In the genomic region with DNA sequence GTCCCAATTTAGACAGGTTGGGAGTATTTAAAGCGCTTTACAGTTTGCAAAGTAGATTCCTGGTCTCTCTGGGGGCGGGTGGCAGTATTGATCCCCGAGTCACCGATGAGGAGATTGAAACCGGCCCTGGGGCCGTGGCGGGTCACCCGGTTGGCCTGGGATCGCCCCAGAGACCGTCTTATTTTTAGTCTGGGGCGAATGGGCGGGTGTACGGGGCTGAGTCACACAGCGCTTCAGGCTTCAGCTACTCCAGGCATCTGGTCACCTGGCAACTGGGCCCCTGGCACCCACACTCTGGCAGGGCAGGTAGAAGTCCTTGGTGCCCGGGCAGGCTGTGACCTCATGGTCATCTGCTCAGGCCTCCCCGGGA, we compare ENCODE assay signal across 2 cellular contexts.
TF ChIP-seq lines count a peak whose summit lies in the region.

No MANE protein-coding gene starts in this region.

TF ChIP-seq in IMR-90, 13 proteins besides CTCF, POLR2A, EP300 and RAD21:
- TF ChIP-seq, protein P1, sequence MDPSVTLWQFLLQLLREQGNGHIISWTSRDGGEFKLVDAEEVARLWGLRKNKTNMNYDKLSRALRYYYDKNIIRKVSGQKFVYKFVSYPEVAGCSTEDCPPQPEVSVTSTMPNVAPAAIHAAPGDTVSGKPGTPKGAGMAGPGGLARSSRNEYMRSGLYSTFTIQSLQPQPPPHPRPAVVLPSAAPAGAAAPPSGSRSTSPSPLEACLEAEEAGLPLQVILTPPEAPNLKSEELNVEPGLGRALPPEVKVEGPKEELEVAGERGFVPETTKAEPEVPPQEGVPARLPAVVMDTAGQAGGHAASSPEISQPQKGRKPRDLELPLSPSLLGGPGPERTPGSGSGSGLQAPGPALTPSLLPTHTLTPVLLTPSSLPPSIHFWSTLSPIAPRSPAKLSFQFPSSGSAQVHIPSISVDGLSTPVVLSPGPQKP (IDR thresholded peaks at IDR 0.05; ENCODE audit: borderline replicate concordance, low read depth, low read length) = no peak
- TF ChIP-seq NFE2L2 (IDR thresholded peaks at IDR 0.05; ENCODE audit: low read depth, low read length) (no peak), CEBPB (IDR thresholded peaks at IDR 0.05; ENCODE audit: low read depth, low read length) (no peak), USF2 (IDR thresholded peaks at IDR 0.05; ENCODE audit: low read depth, low read length) (no peak), RCOR1 (IDR thresholded peaks at IDR 0.05; ENCODE audit: insufficient replicate concordance, low read length) (no peak), MAFK (IDR thresholded peaks at IDR 0.05; ENCODE audit: low read depth, low read length) (no peak)

TF ChIP-seq in GM12891, 5 proteins besides CTCF, POLR2A, EP300 and RAD21 (continued from another document):
- no peak for TF ChIP-seq TAF1 (IDR thresholded peaks at IDR 0.05; ENCODE audit: low read depth, low read length)
TF ChIP-seq in GM12891: peak in this region for 0.
